In the genomic region with DNA sequence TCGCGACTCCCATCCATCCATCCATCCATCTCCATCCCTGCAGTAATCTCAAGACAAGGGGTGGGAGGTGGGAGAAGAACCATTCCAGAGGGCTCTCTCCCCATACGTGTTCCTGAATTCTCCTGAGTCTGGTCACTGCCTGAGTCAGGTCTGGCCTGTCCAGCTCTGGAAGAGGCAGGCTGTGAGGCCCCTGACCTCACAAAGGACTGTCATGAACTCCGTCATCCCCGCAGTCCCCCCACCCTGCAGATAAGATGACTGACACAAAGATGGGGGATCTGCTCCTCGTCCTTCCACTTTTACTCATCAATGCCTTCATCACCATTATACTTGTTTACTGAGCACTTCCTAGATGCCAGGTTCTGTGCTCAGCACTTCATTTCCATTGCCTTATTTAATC, we compare ENCODE assay signal across 13 cellular contexts. TPM values are rescaled to one million over a fixed set of nuclear protein-coding genes. Genes with fewer than 3 reads are reported as not detected.
DNase-seq lines count a peak whose midpoint lies in the region; ATAC-seq and TF ChIP-seq lines count a peak whose summit lies in the region.
"Had no signal": no experiment of that assay in that cellular context is flagged by ENCODE, and none has a peak within 500 bp of the region (broad histone marks: within the 10 kb centered on the region; RNA-seq: fewer than 3 reads in every experiment).

No MANE protein-coding gene starts in this region.

- intact Hi-C loops in heart left ventricle (cut with DNase I) = loop anchor here in 5 of 10 donors (5.0 kb wide), 4 partner anchors 33 to 133 kb away; a partner anchor contains a TSS
- intact Hi-C loops in Right ventricle myocardium inferior (cut with DNase I) = loop anchor here (2.0 to 5.0 kb wide), 2 partner anchors 22 to 233 kb away; a partner anchor contains a TSS
- intact Hi-C loops in naive thymus-derived CD4-positive, alpha-beta T cell (cut with micrococcal nuclease) = loop anchor here in 1 of 2 donors (5.0 to 10.0 kb wide), 3 partner anchors 222 to 1400 kb away; a partner anchor contains a TSS
- intact Hi-C loops in transverse colon (cut with DNase I; ENCODE audit: low total_unique reads) = loop anchor here (10.0 kb wide), 1 partner anchor 230 kb away; a partner anchor contains a TSS

- 84 to 88% (median 86%) methylated on average over 5 to 6 of the region's 6 CpGs for WGBS in heart left ventricle, 4 donors
- 91 to 100% methylated on average over 2 to 6 of the region's 6 CpGs for WGBS in transverse colon (ENCODE audit: low coverage in 1 of 2), 2 donors

- CTCF ChIA-PET in naive thymus-derived CD4-positive, alpha-beta T cell (lab: Charles Lee) = interaction anchor here (3.6 kb wide), 1 partner anchor 34 kb away, joined by 24 read pairs; no protein-coding TSS in a partner anchor

- H3K27me3 Mint-ChIP-seq in activated naive CD8-positive, alpha-beta T cell treated with anti-CD3 and anti-CD28 coated beads, Interleukin-2, amount 50 U/mL, for 24 hours = peaks cover 1% of the 10 kb centered on the region
- no peaks in the 10 kb centered on the region for H3K27me3 Mint-ChIP-seq in naive thymus-derived CD4-positive, alpha-beta T cell

- H3K4me3 Mint-ChIP-seq in activated naive CD8-positive, alpha-beta T cell treated with anti-CD3 and anti-CD28 coated beads, Interleukin-2, amount 50 U/mL, for 24 hours = peak overlapping the region; percentile 78
- peak overlapping the region; percentile 67 to 90 (median 86) for H3K4me3 Mint-ChIP-seq in naive thymus-derived CD4-positive, alpha-beta T cell

- H3K27ac ChIP-seq in heart left ventricle (peak overlapping the region in 10 of 12 donors; percentile 86 to 100 (median 100)), transverse colon (peak overlapping the region; percentile 98 to 100 (median 98))
- H3K27ac ChIP-seq in naive thymus-derived CD4-positive, alpha-beta T cell (ENCODE audit: low read depth, low read length) = peak overlapping the region; percentile 97

- H3K4me3 ChIP-seq in heart left ventricle (peak overlapping the region in 1 of 12 donors; percentile 98), transverse colon (no peak overlapping the region)
- no peak overlapping the region for H3K4me3 ChIP-seq in naive thymus-derived CD4-positive, alpha-beta T cell (ENCODE audit: low read length)

- H3K4me1 ChIP-seq in heart left ventricle (peaks cover 22 to 76% (median 63%) of the 10 kb centered on the region in 12 donors), transverse colon (peaks cover 42 to 61% (median 56%) of the 10 kb centered on the region in 4 donors)
- peaks cover 55 to 64% of the 10 kb centered on the region in 2 donors for H3K4me1 ChIP-seq in naive thymus-derived CD4-positive, alpha-beta T cell (ENCODE audit: control insufficient read depth in 2 of 2, insufficient read depth in 2 of 2, low read length in 2 of 2)

- TF ChIP-seq POLR2A in heart left ventricle (IDR thresholded peaks at IDR 0.05) (no peak), transverse colon (IDR thresholded peaks at IDR 0.05) (no peak)

- POLR2A ChIA-PET in naive thymus-derived CD4-positive, alpha-beta T cell (lab: Charles Lee) = interaction anchor here (1.1 to 10.6 kb wide), 6 partner anchors 11 to 152 kb away, joined by 3 to 272 read pairs (median 53); a partner anchor contains a TSS

- H3K9me3 ChIP-seq in heart left ventricle = no peaks in the 10 kb centered on the region
- H3K9me3 ChIP-seq in naive thymus-derived CD4-positive, alpha-beta T cell (ENCODE audit: control insufficient read depth in 2 of 3, low read length in 3 of 3) = no peaks in the 10 kb centered on the region
- no peaks in the 10 kb centered on the region for H3K9me3 ChIP-seq in transverse colon

- ATAC-seq in heart left ventricle = no peak
- ATAC-seq in Right ventricle myocardium inferior = no peak
- no peak for ATAC-seq in activated naive CD8-positive, alpha-beta T cell treated with anti-CD3 and anti-CD28 coated beads, Interleukin-2, amount 50 U/mL, for 24 hours
- no peak for ATAC-seq in naive thymus-derived CD4-positive, alpha-beta T cell
- no peak for ATAC-seq in omental fat pad (ENCODE audit: low FRiP score)

- in situ Hi-C loops in transverse colon (cut with MboI; ENCODE audit: low pct_ligation_motif_present in 1 of 4, low pct_unique_long_range_greater_than_20kb in 1 of 4, low sequenced_read_pairs in 3 of 4) = loop anchor here in 1 of 4 donors (5.0 kb wide), 1 partner anchor 133 kb away; no protein-coding TSS in a partner anchor

- TF ChIP-seq EP300 in transverse colon (IDR thresholded peaks at IDR 0.05; ENCODE audit: low read depth) = no peak

- peak overlapping the region; percentile 80 for H3K27ac Mint-ChIP-seq in activated naive CD8-positive, alpha-beta T cell treated with anti-CD3 and anti-CD28 coated beads, Interleukin-2, amount 50 U/mL, for 24 hours
- peak overlapping the region; percentile 67 to 99 (median 95) for H3K27ac Mint-ChIP-seq in naive thymus-derived CD4-positive, alpha-beta T cell

- H3K36me3 ChIP-seq in heart left ventricle (peaks cover 0 to 3% (median 0%) of the 10 kb centered on the region in 9 donors), transverse colon (no peaks in the 10 kb centered on the region)
- peaks cover 0 to 9% (median 0%) of the 10 kb centered on the region in 3 experiments for H3K36me3 ChIP-seq in naive thymus-derived CD4-positive, alpha-beta T cell (ENCODE audit: control insufficient read depth in 2 of 3, insufficient read depth in 3 of 3, low read length in 3 of 3)

- H3K9me3 Mint-ChIP-seq in activated naive CD8-positive, alpha-beta T cell treated with anti-CD3 and anti-CD28 coated beads, Interleukin-2, amount 50 U/mL, for 24 hours = no peaks in the 10 kb centered on the region
- no peaks in the 10 kb centered on the region for H3K9me3 Mint-ChIP-seq in naive thymus-derived CD4-positive, alpha-beta T cell

- H3K27me3 ChIP-seq in heart left ventricle (no peaks in the 10 kb centered on the region), transverse colon (no peaks in the 10 kb centered on the region)
- no peaks in the 10 kb centered on the region for H3K27me3 ChIP-seq in naive thymus-derived CD4-positive, alpha-beta T cell (ENCODE audit: control insufficient read depth in 2 of 2, insufficient read depth in 2 of 2, low read length in 2 of 2)

- no peak for DNase-seq in heart left ventricle
- DNase-seq in Right ventricle myocardium inferior (ENCODE audit: missing footprints) = no peak
- DNase-seq in activated naive CD8-positive, alpha-beta T cell treated with anti-CD3 and anti-CD28 coated beads, Interleukin-2, amount 50 U/mL, for 24 hours = no peak
- no peak for DNase-seq in naive thymus-derived CD4-positive, alpha-beta T cell
- DNase-seq in transverse colon = no peak
- DNase-seq in omental fat pad (ENCODE audit: low spot score) = no peak
- DNase-seq in DMS 273 treated with DMSO at 0.1 percent for 48 hours (lab: John Stamatoyannopoulos, UW) = no peak
- DNase-seq in NCI-H82 treated with DMSO at 0.1 percent for 48 hours (lab: John Stamatoyannopoulos, UW; ENCODE audit: unreplicated experiment) = no peak
- DNase-seq: effector CD4-positive, alpha-beta T cell; HCEC 1CT; NCI-H524 treated with DMSO at 0.1 percent for 48 hours; stimulated activated CD4-positive, alpha-beta T cell treated with anti-CD3 and anti-CD28 coated beads, Interleukin-1b, Interleukin-23, amount 100 ng/mL, for 48 hours had no signal

- peaks cover 15% of the 10 kb centered on the region for H3K36me3 Mint-ChIP-seq in activated naive CD8-positive, alpha-beta T cell treated with anti-CD3 and anti-CD28 coated beads, Interleukin-2, amount 50 U/mL, for 24 hours (ENCODE audit: low read depth)
- H3K36me3 Mint-ChIP-seq in naive thymus-derived CD4-positive, alpha-beta T cell = peaks cover 0 to 17% (median 0%) of the 10 kb centered on the region in 5 donors

- peaks cover 71% of the 10 kb centered on the region for H3K4me1 Mint-ChIP-seq in activated naive CD8-positive, alpha-beta T cell treated with anti-CD3 and anti-CD28 coated beads, Interleukin-2, amount 50 U/mL, for 24 hours
- H3K4me1 Mint-ChIP-seq in naive thymus-derived CD4-positive, alpha-beta T cell = peaks cover 51 to 80% (median 69%) of the 10 kb centered on the region in 7 donors

- TF ChIP-seq CTCF in heart left ventricle (IDR thresholded peaks at IDR 0.05) = no peak
- no peak for TF ChIP-seq CTCF in transverse colon (IDR thresholded peaks at IDR 0.05)
- no peak for TF ChIP-seq CTCF in omental fat pad (IDR thresholded peaks at IDR 0.05)

RNA-seq across cellular contexts. Expression of a gene that starts 1.6 kb away (rescaled TPM):
- 100 to 1,000 TPM; 249 to 706 (median 328) TPM for total RNA-seq in heart left ventricle
- polyA plus RNA-seq in heart left ventricle = 100 to 1,000 TPM; 236 to 331 TPM
- 383 TPM for total RNA-seq in Right ventricle myocardium inferior
- 100 to 1,000 TPM; 156 to 257 (median 235) TPM for total RNA-seq in naive thymus-derived CD4-positive, alpha-beta T cell
- 10 to 100 TPM; 15.2 to 55.0 TPM for polyA plus RNA-seq in naive thymus-derived CD4-positive, alpha-beta T cell
- 100 to 1,000 TPM in 1 of 4 donors, 10 to 100 TPM in 3; 74.3 to 187 (median 86.0) TPM for total RNA-seq in transverse colon
- total RNA-seq in omental fat pad = 100 to 1,000 TPM in 3 of 4 donors, 10 to 100 TPM in 1; 73.3 to 244 (median 115) TPM

RNA-seq across cellular contexts. Expression of a gene that starts 5.0 kb away (rescaled TPM):
- total RNA-seq in heart left ventricle = 10 to 100 TPM; 45.3 to 77.2 (median 52.9) TPM
- 10 to 100 TPM; 40.8 to 89.6 TPM for polyA plus RNA-seq in heart left ventricle
- 53.9 TPM for total RNA-seq in Right ventricle myocardium inferior
- total RNA-seq in naive thymus-derived CD4-positive, alpha-beta T cell = 10 to 100 TPM; 32.1 to 60.5 (median 47.2) TPM
- polyA plus RNA-seq in naive thymus-derived CD4-positive, alpha-beta T cell = 100 to 1,000 TPM in 1 of 2 donors, 10 to 100 TPM in 1; 98.6 to 110 TPM
- 100 to 1,000 TPM in 3 of 4 donors, 10 to 100 TPM in 1; 54.6 to 165 (median 105) TPM for total RNA-seq in transverse colon
- 100 to 1,000 TPM in 1 of 4 donors, 10 to 100 TPM in 3; 76.3 to 104 (median 83.2) TPM for total RNA-seq in omental fat pad

RNA-seq across cellular contexts. Expression of a gene that starts 29.3 kb away (rescaled TPM):
- total RNA-seq in heart left ventricle (1 to 10 TPM in 5 of 9 donors, under 1 TPM in 4; 0.33 to 2.6 (median 1.1) TPM), Right ventricle myocardium inferior (1.0 TPM), transverse colon (1 to 10 TPM; 1.2 to 5.4 (median 1.7) TPM), omental fat pad (1 to 10 TPM; 2.7 to 6.4 (median 3.7) TPM)
- polyA plus RNA-seq in heart left ventricle = under 1 TPM; 0.34 to 0.53 TPM
- 1 to 10 TPM in 1 of 5 experiments, under 1 TPM in 3, not detected in 1; 0.05 to 2.5 (median 0.20) TPM for total RNA-seq in naive thymus-derived CD4-positive, alpha-beta T cell
- polyA plus RNA-seq in naive thymus-derived CD4-positive, alpha-beta T cell = not detected
- total RNA-seq: T-helper 1 cell treated with Interleukin-12 subunit alpha and Interleukin-12 subunit beta and Interleukin-4 antibody, amounts not matched to agents 30 ng/mL and 1 ng/mL, for 36 hours had no signal
